In the genomic region with DNA sequence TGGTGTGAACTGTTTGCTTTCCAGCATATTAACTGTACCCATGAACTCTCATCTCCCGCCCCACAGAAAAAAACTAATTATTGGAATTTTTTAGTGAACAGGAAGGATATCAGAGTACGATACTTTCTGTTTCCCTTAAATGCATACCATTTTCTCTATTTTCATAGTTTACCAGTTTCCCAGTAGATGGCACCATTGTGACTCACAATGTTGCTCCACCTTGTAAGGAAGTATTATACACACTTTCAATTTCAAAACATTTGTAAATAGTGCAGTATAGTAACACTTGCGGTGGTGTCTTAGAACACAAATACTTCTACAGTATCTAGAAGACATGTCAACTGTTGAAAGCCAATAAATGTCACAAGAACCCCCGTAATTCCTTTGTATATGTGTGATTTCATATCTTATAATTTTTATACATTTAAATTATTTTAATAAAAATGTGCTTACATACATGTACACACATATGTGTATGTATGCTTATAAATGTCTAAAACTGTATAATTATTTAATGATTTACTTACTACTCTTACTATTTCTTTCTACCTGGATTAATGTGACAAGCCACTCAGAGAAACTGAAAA, we compare ENCODE assay signal across 8 cellular contexts.
DNase-seq lines count a peak whose midpoint lies in the region; ATAC-seq and TF ChIP-seq lines count a peak whose summit lies in the region.

No MANE protein-coding gene starts in this region.

- H3K27ac Mint-ChIP-seq in CD14-positive monocyte (no peak overlapping the region), immature natural killer cell (no peak overlapping the region)
- no peak overlapping the region for H3K27ac Mint-ChIP-seq in stimulated activated naive CD8-positive, alpha-beta T cell treated with anti-CD3 and anti-CD28 coated beads, Interleukin-15, Interleukin-2, amounts not matched to agents 100 ng/mL and 50 ng/mL, for 24 hours

- peak overlapping the region; percentile 28 to 63 for H3K4me3 Mint-ChIP-seq in CD14-positive monocyte
- peak overlapping the region in 3 of 5 donors; percentile 27 to 58 (median 53) for H3K4me3 Mint-ChIP-seq in immature natural killer cell
- H3K4me3 Mint-ChIP-seq in stimulated activated naive CD8-positive, alpha-beta T cell treated with anti-CD3 and anti-CD28 coated beads, Interleukin-15, Interleukin-2, amounts not matched to agents 100 ng/mL and 50 ng/mL, for 24 hours = peak overlapping the region; percentile 57

- intact Hi-C loops in CD14-positive monocyte (cut with micrococcal nuclease) = loop anchor here (2.0 to 5.0 kb wide), 2 partner anchors 263 to 268 kb away; no protein-coding TSS in a partner anchor

- ATAC-seq in GM18517 (IDR thresholded peaks at IDR 0.05; ENCODE audit: unreplicated experiment) = peak; percentile 99
- peak; percentile 96 for ATAC-seq in HG02981 (IDR thresholded peaks at IDR 0.05; ENCODE audit: unreplicated experiment)

- TF ChIP-seq CTCF in CD14-positive monocyte (IDR thresholded peaks at IDR 0.05) = peak; percentile 66

- H3K36me3 Mint-ChIP-seq in CD14-positive monocyte = no peaks in the 10 kb centered on the region
- H3K36me3 Mint-ChIP-seq in immature natural killer cell = no peaks in the 10 kb centered on the region
- H3K36me3 Mint-ChIP-seq in stimulated activated naive CD8-positive, alpha-beta T cell treated with anti-CD3 and anti-CD28 coated beads, Interleukin-15, Interleukin-2, amounts not matched to agents 100 ng/mL and 50 ng/mL, for 24 hours (ENCODE audit: low read depth) = no peaks in the 10 kb centered on the region

- H3K4me1 Mint-ChIP-seq in CD14-positive monocyte = peaks cover 6% of the 10 kb centered on the region
- peaks cover 3 to 6% of the 10 kb centered on the region in 2 donors for H3K4me1 Mint-ChIP-seq in immature natural killer cell
- peaks cover 4% of the 10 kb centered on the region for H3K4me1 Mint-ChIP-seq in stimulated activated naive CD8-positive, alpha-beta T cell treated with anti-CD3 and anti-CD28 coated beads, Interleukin-15, Interleukin-2, amounts not matched to agents 100 ng/mL and 50 ng/mL, for 24 hours (ENCODE audit: low read depth)

- H3K27me3 Mint-ChIP-seq in CD14-positive monocyte (ENCODE audit: low read depth in 3 of 3) = peaks cover 4 to 5% (median 4%) of the 10 kb centered on the region in 3 donors
- peaks cover 0 to 6% (median 0%) of the 10 kb centered on the region in 3 donors for H3K27me3 Mint-ChIP-seq in immature natural killer cell (ENCODE audit: low read depth in 3 of 3)
- peaks cover 7% of the 10 kb centered on the region for H3K27me3 Mint-ChIP-seq in stimulated activated naive CD8-positive, alpha-beta T cell treated with anti-CD3 and anti-CD28 coated beads, Interleukin-15, Interleukin-2, amounts not matched to agents 100 ng/mL and 50 ng/mL, for 24 hours

- DNase-seq in CD14-positive monocyte (ENCODE audit: low spot score) (no peak), NCI-H2107 treated with DMSO at 0.1 percent for 48 hours (lab: John Stamatoyannopoulos, UW; ENCODE audit: unreplicated experiment) (peak; percentile 6), astrocyte of the hippocampus (ENCODE audit: low read depth, low spot score) (peak; percentile 57), immature natural killer cell (peak; percentile 22 to 39 (median 32)), nucleus accumbens (lab: John Stamatoyannopoulos, UW) (no peak)

- H3K9me3 Mint-ChIP-seq in CD14-positive monocyte = no peaks in the 10 kb centered on the region
- H3K9me3 Mint-ChIP-seq in immature natural killer cell = peaks cover 0 to 4% (median 0%) of the 10 kb centered on the region in 6 donors
- H3K9me3 Mint-ChIP-seq in stimulated activated naive CD8-positive, alpha-beta T cell treated with anti-CD3 and anti-CD28 coated beads, Interleukin-15, Interleukin-2, amounts not matched to agents 100 ng/mL and 50 ng/mL, for 24 hours = no peaks in the 10 kb centered on the region

Comparison
In these comparisons a context has a peak if more than half of its experiments do, and no peak if none do; other contexts are left out.
1. DNase-seq: peak in NCI-H2107 treated with DMSO at 0.1 percent for 48 hours (single experiment), astrocyte of the hippocampus (single experiment) and immature natural killer cell (3 of 3); none in CD14-positive monocyte (single experiment) and nucleus accumbens (0 of 56).
2. Peak in every context shown above with its lines, with median percentiles within 50 percentile points of each other: H3K4me3 Mint-ChIP-seq.